Comparison of ENCODE assay signal across 2 cellular contexts in genomic region chr6:3751730-3752537, GRCh38.
TF ChIP-seq lines count a peak whose summit lies in the region.

No MANE protein-coding gene starts in this region.

TF ChIP-seq in HEK293, 187 proteins besides CTCF, POLR2A, EP300 and RAD21 (continued from another document and continues in another):
- no peak for TF ChIP-seq ZNF362 (tag by site-specific recombination; IDR thresholded peaks at IDR 0.05)
- no peak for TF ChIP-seq ZNF518A (tag by site-specific recombination; conservative IDR thresholded peaks at IDR 0.05; ENCODE audit: low read depth)
- TF ChIP-seq TCF7L2 (IDR thresholded peaks at IDR 0.05; ENCODE audit: borderline replicate concordance, low read depth, low read length): no peak
- no peak for TF ChIP-seq ZNF555 (tag by site-specific recombination; conservative IDR thresholded peaks at IDR 0.05)
- TF ChIP-seq PRDM10 (tag by site-specific recombination; IDR thresholded peaks at IDR 0.05): no peak
- no peak for TF ChIP-seq OVOL3 (tag by site-specific recombination; IDR thresholded peaks at IDR 0.05)
- no peak for TF ChIP-seq AEBP2 (tag by site-specific recombination; IDR thresholded peaks at IDR 0.05; ENCODE audit: borderline replicate concordance)
- no peak for TF ChIP-seq ZNF280C (tag by site-specific recombination; IDR thresholded peaks at IDR 0.05)

TF ChIP-seq in HepG2, 621 proteins besides CTCF, POLR2A, EP300 and RAD21 (continued from another document and continues in another):
- peak; percentile 41; the same call in 1 of the 2 replicates for TF ChIP-seq SMAD3 (CRISPR knock-in tag; IDR thresholded peaks at IDR 0.05)
- TF ChIP-seq ZNF672 (CRISPR knock-in tag; IDR thresholded peaks at IDR 0.05): 0 out of 2 replicates have a peak, but pooled peaks have one; percentile 47
- 0 out of 2 replicates have a peak, but pooled peaks have one; percentile 20 for TF ChIP-seq ZNF780A (CRISPR knock-in tag; IDR thresholded peaks at IDR 0.05)
- TF ChIP-seq CEBPZ (IDR thresholded peaks at IDR 0.05; ENCODE audit: low read length): no peak
- TF ChIP-seq AFF4 (CRISPR knock-in tag; IDR thresholded peaks at IDR 0.05): no peak
- 0 out of 2 replicates have a peak, but pooled peaks have one; percentile 32 for TF ChIP-seq GPN1 (CRISPR knock-in tag; IDR thresholded peaks at IDR 0.05; ENCODE audit: borderline replicate concordance)
- TF ChIP-seq HDAC2 (CRISPR knock-in tag; IDR thresholded peaks at IDR 0.05): peak; percentile 28; the same call in 1 of the 2 replicates
- TF ChIP-seq SMYD3 (CRISPR knock-in tag; IDR thresholded peaks at IDR 0.05): 0 out of 2 replicates have a peak, but pooled peaks have one; percentile 38
- TF ChIP-seq ZNF691 (CRISPR knock-in tag; IDR thresholded peaks at IDR 0.05; ENCODE audit: borderline replicate concordance, low read depth): peak; percentile 34
- no peak for TF ChIP-seq ZFP62 (CRISPR knock-in tag; IDR thresholded peaks at IDR 0.05)
- peak; percentile 37; the same call in 1 of the 2 replicates for TF ChIP-seq ZBTB26 (CRISPR knock-in tag; IDR thresholded peaks at IDR 0.05; ENCODE audit: borderline replicate concordance)
- no peak for TF ChIP-seq HCFC1 (IDR thresholded peaks at IDR 0.05; ENCODE audit: low read depth, low read length)
- no peak for TF ChIP-seq ZNF644 (CRISPR knock-in tag; IDR thresholded peaks at IDR 0.05; ENCODE audit: low read depth)
- no peak for TF ChIP-seq DBP (CRISPR knock-in tag; IDR thresholded peaks at IDR 0.05; ENCODE audit: not compliant biosample characterization)
- TF ChIP-seq STAG1 (CRISPR knock-in tag; IDR thresholded peaks at IDR 0.05): peak; percentile 24
- no peak for TF ChIP-seq PHB2 (IDR thresholded peaks at IDR 0.05; ENCODE audit: partially characterized antibody)
- TF ChIP-seq HNRNPLL (IDR thresholded peaks at IDR 0.05; ENCODE audit: low read depth, low read length, poor library complexity, severe bottlenecking): peak; percentile 29
- TF ChIP-seq ZNF792 (CRISPR knock-in tag; IDR thresholded peaks at IDR 0.05): peak; percentile 49; the same call in 1 of the 2 replicates
- TF ChIP-seq ZNF580 (CRISPR knock-in tag; IDR thresholded peaks at IDR 0.05; ENCODE audit: borderline replicate concordance, low read depth): no peak; the same call in none of the 2 replicates
- TF ChIP-seq THRA (CRISPR knock-in tag; IDR thresholded peaks at IDR 0.05; ENCODE audit: borderline replicate concordance): no peak; the same call in 1 of the 2 replicates
- 0 out of 2 replicates have a peak, but pooled peaks have one; percentile 15 for TF ChIP-seq TFE3 (CRISPR knock-in tag; IDR thresholded peaks at IDR 0.05)
- TF ChIP-seq TP53 (CRISPR knock-in tag; conservative IDR thresholded peaks at IDR 0.05): no peak
- peak; percentile 15 for TF ChIP-seq PHF5A (CRISPR knock-in tag; IDR thresholded peaks at IDR 0.05; ENCODE audit: low read depth, unreplicated experiment)
- TF ChIP-seq ZKSCAN8 (CRISPR knock-in tag; IDR thresholded peaks at IDR 0.05; ENCODE audit: borderline replicate concordance): peak; percentile 50; the same call in 1 of the 2 replicates
- peak; percentile 50; the same call in 1 of the 2 replicates for TF ChIP-seq MYC (CRISPR knock-in tag; IDR thresholded peaks at IDR 0.05; ENCODE audit: borderline replicate concordance)
- TF ChIP-seq ZC3H13 (CRISPR knock-in tag; IDR thresholded peaks at IDR 0.05): peak; percentile 98
- no peak for TF ChIP-seq ZNF564 (CRISPR knock-in tag; IDR thresholded peaks at IDR 0.05)
- no peak for TF ChIP-seq ZSCAN25 (CRISPR knock-in tag; IDR thresholded peaks at IDR 0.05)
- peak; percentile 61 for TF ChIP-seq ARID5B (CRISPR knock-in tag; IDR thresholded peaks at IDR 0.05)
- TF ChIP-seq TBX2 (CRISPR knock-in tag; IDR thresholded peaks at IDR 0.05; ENCODE audit: borderline replicate concordance): no peak
- 0 out of 2 replicates have a peak, but pooled peaks have one; percentile 4 for TF ChIP-seq ZNF562 (CRISPR knock-in tag; IDR thresholded peaks at IDR 0.05; ENCODE audit: borderline replicate concordance)
- TF ChIP-seq FOXK1 (CRISPR knock-in tag; IDR thresholded peaks at IDR 0.05; ENCODE audit: borderline replicate concordance, low read depth): peak; percentile 54; the same call in 1 of the 2 replicates
- peak; percentile 59; the same call in 1 of the 2 replicates for TF ChIP-seq ZNF333 (CRISPR knock-in tag; IDR thresholded peaks at IDR 0.05; ENCODE audit: borderline replicate concordance)
- 0 out of 2 replicates have a peak, but pooled peaks have one; percentile 12 for TF ChIP-seq ZNF891 (CRISPR knock-in tag; IDR thresholded peaks at IDR 0.05)
- no peak for TF ChIP-seq FOXP1 (IDR thresholded peaks at IDR 0.05)
- no peak for TF ChIP-seq FOXP1 (CRISPR knock-in tag; IDR thresholded peaks at IDR 0.05)
- TF ChIP-seq ZNF501 (CRISPR knock-in tag; IDR thresholded peaks at IDR 0.05): no peak
- TF ChIP-seq PAX8 (CRISPR knock-in tag; IDR thresholded peaks at IDR 0.05; ENCODE audit: borderline replicate concordance): no peak
- no peak for TF ChIP-seq ZNF263 (CRISPR knock-in tag; IDR thresholded peaks at IDR 0.05)
- TF ChIP-seq SP1 (IDR thresholded peaks at IDR 0.05): no peak
- TF ChIP-seq SP1 (CRISPR knock-in tag; IDR thresholded peaks at IDR 0.05): peak; percentile 55; the same call in 1 of the 2 replicates
- TF ChIP-seq MEIS2 (CRISPR knock-in tag; IDR thresholded peaks at IDR 0.05): no peak; the same call in 1 of the 2 replicates
